In genomic region chr1:181258971-181259745, GRCh38 we compare ENCODE assay signal across 13 cellular contexts.
DNase-seq lines count a peak whose midpoint lies in the region; TF ChIP-seq lines count a peak whose summit lies in the region.
"Had no signal": no experiment of that assay in that cellular context is flagged by ENCODE, and none has a peak within 500 bp of the region (broad histone marks: within the 10 kb centered on the region; RNA-seq: fewer than 3 reads in every experiment).

No MANE protein-coding gene starts in this region.

- TF ChIP-seq CTCF in LNCaP clone FGC (IDR thresholded peaks at IDR 0.05; ENCODE audit: control insufficient read depth, extremely low read depth, insufficient read depth) (no peak), esophagus muscularis mucosa (IDR thresholded peaks at IDR 0.05) (no peak), PC-9 (conservative IDR thresholded peaks at IDR 0.05) (no peak), right atrium auricular region (IDR thresholded peaks at IDR 0.05) (no peak)

- intact Hi-C loops in esophagus muscularis mucosa (cut with DNase I) = no loop called here
- intact Hi-C loops in PC-9 (cut with micrococcal nuclease; ENCODE audit: unreplicated experiment) = no loop called here

- DNase-seq in LNCaP clone FGC (ENCODE audit: low read depth) (peak; percentile 21), astrocyte of the hippocampus (ENCODE audit: low read depth, low spot score) (peak; percentile 6), esophagus muscularis mucosa (ENCODE audit: extremely low spot score) (peak; percentile 88), superior temporal gyrus (ENCODE audit: extremely low spot score) (peak; percentile 12), PC-9 (no peak), right atrium auricular region (ENCODE audit: low spot score) (no peak), NCI-H446 (lab: John Stamatoyannopoulos, UW) (no peak)
- DNase-seq: Caco-2; CD4-positive, alpha-beta T cell; GM23248; HCEC 1CT had no signal

- H2AFZ ChIP-seq in PC-9 = no peak overlapping the region
- H2AFZ ChIP-seq: GM23248 had no signal

- CTCF ChIA-PET in PC-9 (lab: Charles Lee) = no interaction called here

- H3K9me2 ChIP-seq in PC-9 (ENCODE audit: insufficient read depth) = no peaks in the 10 kb centered on the region

- 63% methylated on average over 5 of the region's 5 CpGs for WGBS in esophagus muscularis mucosa

- H3K27ac ChIP-seq in esophagus muscularis mucosa (replicated peaks in 1 of 4) (no peak overlapping the region), PC-9 (no peak overlapping the region), right atrium auricular region (no peak overlapping the region)
- H3K27ac ChIP-seq: C4-2B, GM23248, HL-60 had no signal

- H3K4me1 ChIP-seq in esophagus muscularis mucosa (no peaks in the 10 kb centered on the region), PC-9 (replicated peaks; ENCODE audit: insufficient read depth) (no peaks in the 10 kb centered on the region), right atrium auricular region (no peaks in the 10 kb centered on the region)
- H3K4me1 ChIP-seq: Caco-2 had no signal

- POLR2A ChIA-PET in PC-9 (lab: Charles Lee; ENCODE audit: unreplicated experiment) = no interaction called here

- H3K27me3 ChIP-seq in esophagus muscularis mucosa = peaks cover 0 to 15% (median 0%) of the 10 kb centered on the region in 4 donors
- peaks cover 21% of the 10 kb centered on the region for H3K27me3 ChIP-seq in PC-9 (ENCODE audit: insufficient read depth, low read depth)
- H3K27me3 ChIP-seq in right atrium auricular region = no peaks in the 10 kb centered on the region

- H4K20me1 ChIP-seq in PC-9 (ENCODE audit: insufficient read depth) = no peaks in the 10 kb centered on the region

- no peak for TF ChIP-seq EP300 in esophagus muscularis mucosa (IDR thresholded peaks at IDR 0.05)

- BruUV-seq in PC-9 (replicated peaks; lab: Mats Ljungman, UMichigan) = no TSS peak

- H3F3A ChIP-seq in PC-9 (ENCODE audit: insufficient read depth, low read depth) = no peaks in the 10 kb centered on the region

- H3K36me3 ChIP-seq in esophagus muscularis mucosa (no peaks in the 10 kb centered on the region), PC-9 (ENCODE audit: low read depth) (no peaks in the 10 kb centered on the region), right atrium auricular region (no peaks in the 10 kb centered on the region)

- no peak for TF ChIP-seq POLR2A in esophagus muscularis mucosa (IDR thresholded peaks at IDR 0.05; ENCODE audit: low read depth)

- no peak overlapping the region for H3K4me2 ChIP-seq in PC-9

- H3K79me2 ChIP-seq in PC-9 (ENCODE audit: low read depth) = no peaks in the 10 kb centered on the region

- H3K9me3 ChIP-seq in esophagus muscularis mucosa = no peaks in the 10 kb centered on the region
- no peaks in the 10 kb centered on the region; the same call in 1 of the 2 replicates for H3K9me3 ChIP-seq in PC-9 (ENCODE audit: insufficient read depth, low read depth)
- H3K9me3 ChIP-seq in right atrium auricular region = no peaks in the 10 kb centered on the region
- H3K9me3 ChIP-seq: Caco-2 had no signal

- H3K4me3 ChIP-seq in LNCaP clone FGC (ENCODE audit: low read depth, low read length) (no peak overlapping the region), esophagus muscularis mucosa (no peak overlapping the region), PC-9 (no peak overlapping the region), right atrium auricular region (no peak overlapping the region)
- H3K4me3 ChIP-seq: GM23248 had no signal

Comparison
In these comparisons a context has a peak if more than half of its experiments do, and no peak if none do; other contexts are left out.
1. DNase-seq: peak in LNCaP clone FGC (single experiment), astrocyte of the hippocampus (single experiment), esophagus muscularis mucosa (single experiment) and superior temporal gyrus (single experiment); none in PC-9 (0 of 2), right atrium auricular region (single experiment) and NCI-H446 (0 of 2).